ENCODE assay signal across 8 cellular contexts in genomic region chr11:64916848-64917662, GRCh38. TPM values are rescaled to one million over a fixed set of nuclear protein-coding genes. Genes with fewer than 3 reads are reported as not detected.
DNase-seq lines count a peak whose midpoint lies in the region; ATAC-seq, FAIRE-seq and TF ChIP-seq lines count a peak whose summit lies in the region.

Gene ATG2A, minus strand, starts transcription at chr11:64917209. Its CDS starts 74 bp downstream, at chr11:64917135.

- TF ChIP-seq POLR2A in GM19193 (IDR thresholded peaks at IDR 0.05; ENCODE audit: extremely low read depth, insufficient read depth, insufficient read length), result peak; percentile 75

- H3K27ac ChIP-seq in kidney (ENCODE audit: low read depth in 2 of 2, low read length in 2 of 2), result peak within 1 kb of the TSS; percentile 67 to 75

- peak within 1 kb of the TSS; percentile 99 to 100 for H3K4me3 ChIP-seq in kidney (ENCODE audit: low read length in 2 of 2)

- TF ChIP-seq CTCF in chondrocyte (IDR thresholded peaks at IDR 0.05), result no peak
- TF ChIP-seq CTCF in kidney (IDR thresholded peaks at IDR 0.05; ENCODE audit: borderline replicate concordance, extremely low read depth, insufficient read depth), result no peak

- peak; percentile 99 for FAIRE-seq in kidney (lab: Jason Lieb, UNC)

- intact Hi-C loops in kidney (cut with DNase I), result no loop called here

- peak; percentile 99 for DNase-seq in AML-193 (lab: John Stamatoyannopoulos, UW)
- peak; percentile 99 for DNase-seq in NCI-H510A treated with DMSO at 0.1 percent for 48 hours (lab: John Stamatoyannopoulos, UW)
- DNase-seq in activated CD4-positive, alpha-beta T cell treated with anti-CD3 and anti-CD28 coated beads for 24 hours (ENCODE audit: low read depth in 2 of 2), result peak; percentile 98
- DNase-seq in chondrocyte (ENCODE audit: low spot score), result no peak
- peak; percentile 100 for DNase-seq in kidney
- peak; percentile 100 for DNase-seq in stimulated activated CD4-positive, alpha-beta T cell treated with anti-CD3 and anti-CD28 coated beads, Interleukin-15, amount 100 ng/mL, for 24 hours

- peaks cover 2% of the 10 kb centered on the region for H3K36me3 Mint-ChIP-seq in chondrocyte (ENCODE audit: low read depth)

- H3K9ac ChIP-seq in kidney (ENCODE audit: low read length in 2 of 2), result peak within 1 kb of the TSS; percentile 96 to 100

- H3K4me1 ChIP-seq in kidney (ENCODE audit: control insufficient read depth in 1 of 2, insufficient read depth in 1 of 2, low read depth in 1 of 2, low read length in 2 of 2), result peaks cover 4 to 16% of the 10 kb centered on the region in 2 donors

- no peaks in the 10 kb centered on the region for H3K9me3 Mint-ChIP-seq in chondrocyte (ENCODE audit: low read depth)

- ATAC-seq in HG03439 (IDR thresholded peaks at IDR 0.05; ENCODE audit: unreplicated experiment), result peak; percentile 93

- H3K36me3 ChIP-seq in kidney (ENCODE audit: control insufficient read depth in 1 of 2, insufficient read depth in 2 of 2, low read length in 2 of 2), result peaks cover 3 to 7% of the 10 kb centered on the region in 2 donors

- H3K4me3 Mint-ChIP-seq in chondrocyte (ENCODE audit: unreplicated experiment), result peak within 1 kb of the TSS; percentile 87

- peak within 1 kb of the TSS; percentile 95 for H3K27ac Mint-ChIP-seq in chondrocyte (ENCODE audit: unreplicated experiment)

- no peaks in the 10 kb centered on the region for H3K27me3 Mint-ChIP-seq in chondrocyte (ENCODE audit: low read depth)

- peaks cover 21% of the 10 kb centered on the region for H3K4me1 Mint-ChIP-seq in chondrocyte (ENCODE audit: low read depth)

- no peaks in the 10 kb centered on the region for H3K9me3 ChIP-seq in kidney (ENCODE audit: control insufficient read depth in 1 of 2, low read length in 2 of 2)

RNA-seq across cellular contexts. Expression of gene ATG2A, which starts in this region (rescaled TPM):
- total RNA-seq in chondrocyte (15.2 to 21.9 TPM (median 16.3 TPM) in 3 replicates), kidney (26.9 TPM)
- polyA plus RNA-seq in kidney (ENCODE audit: insufficient read depth, low read depth, low replicate concordance), result 16.8 TPM
